Comparison of ENCODE assay signal across 25 cellular contexts in genomic region chr12:57944313-57945023, GRCh38.
"Had no signal": no experiment of that assay in that cellular context is flagged by ENCODE, and none has a peak within 500 bp of the region (broad histone marks: within the 10 kb centered on the region; RNA-seq: fewer than 3 reads in every experiment).

No MANE protein-coding gene starts in this region.

- DNase-seq: activated CD4-positive, alpha-beta T cell treated with anti-CD3 and anti-CD28 coated beads, Interleukin-2, amount 50 U/mL, for 1 hour; activated CD8-positive, alpha-beta memory T cell treated with anti-CD3 and anti-CD28 coated beads for 24 hours; activated CD8-positive, alpha-beta memory T cell treated with anti-CD3 and anti-CD28 coated beads, Interleukin-2, amount 50 U/mL, for 4 hours; activated naive CD4-positive, alpha-beta T cell; activated T-cell treated with anti-CD3 and anti-CD28 coated beads, Interleukin-2, amount 50 U/mL, for 24 hours; anterior cingulate cortex; body of pancreas; cortex of kidney; endodermal cell; esophagus squamous epithelium; gastrocnemius medialis; hippocampal formation; left cardiac atrium; retina; sigmoid colon; stimulated activated CD4-positive, alpha-beta T cell treated with anti-CD3 and anti-CD28 coated beads, Interleukin-15, amount 100 ng/mL, for 24 hours; stimulated activated naive B cell treated with anti-CD40 and anti-IgM and Interleukin-4, amounts not matched to agents 10 μg/mL and 1 μg/mL and 100 μg/mL, for 72 hours; T-helper 2 cell; testis; trophoblast cell had no signal

- H3K27me3 Mint-ChIP-seq: activated T-cell treated with anti-CD3 and anti-CD28 coated beads, Interleukin-2, amount 50 U/mL, for 24 hours; activated T-helper 17 cell treated with anti-CD3 and anti-CD28 coated beads, Interleukin-2, amount 50 U/mL, for 72 hours; stimulated activated naive B cell treated with anti-CD40 and anti-IgM and Interleukin-4, amounts not matched to agents 10 μg/mL and 1 μg/mL and 100 μg/mL, for 72 hours had no signal

- H3K9me3 Mint-ChIP-seq: activated T-cell treated with anti-CD3 and anti-CD28 coated beads, Interleukin-2, amount 50 U/mL, for 24 hours; activated T-helper 17 cell treated with anti-CD3 and anti-CD28 coated beads, Interleukin-2, amount 50 U/mL, for 72 hours; endodermal cell; stimulated activated naive B cell treated with anti-CD40 and anti-IgM and Interleukin-4, amounts not matched to agents 10 μg/mL and 1 μg/mL and 100 μg/mL, for 72 hours had no signal

- H3K27ac ChIP-seq: body of pancreas, cardiac muscle cell, esophagus squamous epithelium, gastrocnemius medialis, sigmoid colon, testis, vagina had no signal

- H3K27ac Mint-ChIP-seq: activated T-cell treated with anti-CD3 and anti-CD28 coated beads, Interleukin-2, amount 50 U/mL, for 24 hours; activated T-helper 17 cell treated with anti-CD3 and anti-CD28 coated beads, Interleukin-2, amount 50 U/mL, for 72 hours; endodermal cell; stimulated activated naive B cell treated with anti-CD40 and anti-IgM and Interleukin-4, amounts not matched to agents 10 μg/mL and 1 μg/mL and 100 μg/mL, for 72 hours had no signal

- ATAC-seq: activated CD4-positive, CD25-positive, alpha-beta regulatory T cell treated with anti-CD3 and anti-CD28 coated beads, Interleukin-2, amount 50 U/mL, for 24 hours; activated T-helper 17 cell treated with anti-CD3 and anti-CD28 coated beads, Interleukin-2, amount 50 U/mL, for 72 hours; body of pancreas; gastrocnemius medialis; left cardiac atrium; stimulated activated naive B cell treated with anti-CD40 and anti-IgM and Interleukin-4, amounts not matched to agents 10 μg/mL and 1 μg/mL and 100 μg/mL, for 72 hours had no signal

- H3K4me3 ChIP-seq: body of pancreas, cardiac muscle cell, esophagus squamous epithelium, gastrocnemius medialis, sigmoid colon, smooth muscle cell, testis, vagina had no signal

- H3K4me3 Mint-ChIP-seq: activated T-cell treated with anti-CD3 and anti-CD28 coated beads, Interleukin-2, amount 50 U/mL, for 24 hours; activated T-helper 17 cell treated with anti-CD3 and anti-CD28 coated beads, Interleukin-2, amount 50 U/mL, for 72 hours; endodermal cell; stimulated activated naive B cell treated with anti-CD40 and anti-IgM and Interleukin-4, amounts not matched to agents 10 μg/mL and 1 μg/mL and 100 μg/mL, for 72 hours had no signal

- H3K9me3 ChIP-seq: body of pancreas, esophagus squamous epithelium, gastrocnemius medialis, sigmoid colon, testis, vagina had no signal

- H3K36me3 ChIP-seq: cardiac muscle cell, sigmoid colon, vagina had no signal
